In the genomic region with DNA sequence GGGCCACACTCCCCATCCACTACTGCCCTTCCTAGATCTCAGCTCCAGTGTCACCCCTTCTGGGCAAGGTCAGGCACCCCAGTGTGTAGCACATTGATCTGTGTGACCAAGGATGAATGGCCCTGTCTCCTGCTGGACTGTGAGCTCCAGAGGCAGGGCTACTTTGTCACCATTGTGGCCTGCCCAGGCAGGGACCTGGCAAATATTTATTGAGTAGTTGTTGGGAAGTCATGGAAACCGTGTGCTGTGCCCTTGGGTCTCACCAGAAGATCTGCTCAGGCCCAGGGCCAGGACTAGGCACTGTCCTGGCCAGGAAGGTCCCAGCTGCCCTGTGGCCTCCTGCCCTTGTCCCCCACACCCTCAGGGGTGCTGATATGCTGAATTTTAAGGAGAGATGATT, we compare ENCODE assay signal across 1 cellular context.
TF ChIP-seq lines count a peak whose summit lies in the region.

No MANE protein-coding gene starts in this region.

TF ChIP-seq in HepG2, 621 proteins besides CTCF, POLR2A, EP300 and RAD21 (continued from another document and continues in another):
- TF ChIP-seq, protein P1, sequence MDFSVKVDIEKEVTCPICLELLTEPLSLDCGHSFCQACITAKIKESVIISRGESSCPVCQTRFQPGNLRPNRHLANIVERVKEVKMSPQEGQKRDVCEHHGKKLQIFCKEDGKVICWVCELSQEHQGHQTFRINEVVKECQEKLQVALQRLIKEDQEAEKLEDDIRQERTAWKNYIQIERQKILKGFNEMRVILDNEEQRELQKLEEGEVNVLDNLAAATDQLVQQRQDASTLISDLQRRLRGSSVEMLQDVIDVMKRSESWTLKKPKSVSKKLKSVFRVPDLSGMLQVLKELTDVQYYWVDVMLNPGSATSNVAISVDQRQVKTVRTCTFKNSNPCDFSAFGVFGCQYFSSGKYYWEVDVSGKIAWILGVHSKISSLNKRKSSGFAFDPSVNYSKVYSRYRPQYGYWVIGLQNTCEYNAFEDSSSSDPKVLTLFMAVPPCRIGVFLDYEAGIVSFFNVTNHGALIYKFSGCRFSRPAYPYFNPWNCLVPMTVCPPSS (IDR thresholded peaks at IDR 0.05), result no peak
- TF ChIP-seq, protein P2, sequence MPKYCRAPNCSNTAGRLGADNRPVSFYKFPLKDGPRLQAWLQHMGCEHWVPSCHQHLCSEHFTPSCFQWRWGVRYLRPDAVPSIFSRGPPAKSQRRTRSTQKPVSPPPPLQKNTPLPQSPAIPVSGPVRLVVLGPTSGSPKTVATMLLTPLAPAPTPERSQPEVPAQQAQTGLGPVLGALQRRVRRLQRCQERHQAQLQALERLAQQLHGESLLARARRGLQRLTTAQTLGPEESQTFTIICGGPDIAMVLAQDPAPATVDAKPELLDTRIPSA (CRISPR knock-in tag; IDR thresholded peaks at IDR 0.05; ENCODE audit: borderline replicate concordance), result no peak
- no peak for TF ChIP-seq CEBPB (IDR thresholded peaks at IDR 0.05; ENCODE audit: borderline replicate concordance, low read depth, low read length)
- TF ChIP-seq CHCHD3 (CRISPR knock-in tag; IDR thresholded peaks at IDR 0.05), result no peak
- TF ChIP-seq, protein P3, sequence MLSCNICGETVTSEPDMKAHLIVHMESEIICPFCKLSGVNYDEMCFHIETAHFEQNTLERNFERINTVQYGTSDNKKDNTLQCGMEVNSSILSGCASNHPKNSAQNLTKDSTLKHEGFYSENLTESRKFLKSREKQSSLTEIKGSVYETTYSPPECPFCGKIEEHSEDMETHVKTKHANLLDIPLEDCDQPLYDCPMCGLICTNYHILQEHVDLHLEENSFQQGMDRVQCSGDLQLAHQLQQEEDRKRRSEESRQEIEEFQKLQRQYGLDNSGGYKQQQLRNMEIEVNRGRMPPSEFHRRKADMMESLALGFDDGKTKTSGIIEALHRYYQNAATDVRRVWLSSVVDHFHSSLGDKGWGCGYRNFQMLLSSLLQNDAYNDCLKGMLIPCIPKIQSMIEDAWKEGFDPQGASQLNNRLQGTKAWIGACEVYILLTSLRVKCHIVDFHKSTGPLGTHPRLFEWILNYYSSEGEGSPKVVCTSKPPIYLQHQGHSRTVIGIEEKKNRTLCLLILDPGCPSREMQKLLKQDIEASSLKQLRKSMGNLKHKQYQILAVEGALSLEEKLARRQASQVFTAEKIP (CRISPR knock-in tag; IDR thresholded peaks at IDR 0.05; ENCODE audit: borderline replicate concordance), result no peak
- TF ChIP-seq, protein P4, sequence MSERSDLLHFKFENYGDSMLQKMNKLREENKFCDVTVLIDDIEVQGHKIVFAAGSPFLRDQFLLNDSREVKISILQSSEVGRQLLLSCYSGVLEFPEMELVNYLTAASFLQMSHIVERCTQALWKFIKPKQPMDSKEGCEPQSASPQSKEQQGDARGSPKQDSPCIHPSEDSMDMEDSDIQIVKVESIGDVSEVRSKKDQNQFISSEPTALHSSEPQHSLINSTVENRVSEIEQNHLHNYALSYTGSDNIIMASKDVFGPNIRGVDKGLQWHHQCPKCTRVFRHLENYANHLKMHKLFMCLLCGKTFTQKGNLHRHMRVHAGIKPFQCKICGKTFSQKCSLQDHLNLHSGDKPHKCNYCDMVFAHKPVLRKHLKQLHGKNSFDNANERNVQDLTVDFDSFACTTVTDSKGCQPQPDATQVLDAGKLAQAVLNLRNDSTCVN (CRISPR knock-in tag; IDR thresholded peaks at IDR 0.05; ENCODE audit: borderline replicate concordance), result no peak
- no peak for TF ChIP-seq PCBP1 (IDR thresholded peaks at IDR 0.05; ENCODE audit: borderline replicate concordance, low read depth, low read length)
- TF ChIP-seq, protein P5, sequence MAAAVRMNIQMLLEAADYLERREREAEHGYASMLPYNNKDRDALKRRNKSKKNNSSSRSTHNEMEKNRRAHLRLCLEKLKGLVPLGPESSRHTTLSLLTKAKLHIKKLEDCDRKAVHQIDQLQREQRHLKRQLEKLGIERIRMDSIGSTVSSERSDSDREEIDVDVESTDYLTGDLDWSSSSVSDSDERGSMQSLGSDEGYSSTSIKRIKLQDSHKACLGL (CRISPR knock-in tag; IDR thresholded peaks at IDR 0.05), result no peak
- TF ChIP-seq, protein P6, sequence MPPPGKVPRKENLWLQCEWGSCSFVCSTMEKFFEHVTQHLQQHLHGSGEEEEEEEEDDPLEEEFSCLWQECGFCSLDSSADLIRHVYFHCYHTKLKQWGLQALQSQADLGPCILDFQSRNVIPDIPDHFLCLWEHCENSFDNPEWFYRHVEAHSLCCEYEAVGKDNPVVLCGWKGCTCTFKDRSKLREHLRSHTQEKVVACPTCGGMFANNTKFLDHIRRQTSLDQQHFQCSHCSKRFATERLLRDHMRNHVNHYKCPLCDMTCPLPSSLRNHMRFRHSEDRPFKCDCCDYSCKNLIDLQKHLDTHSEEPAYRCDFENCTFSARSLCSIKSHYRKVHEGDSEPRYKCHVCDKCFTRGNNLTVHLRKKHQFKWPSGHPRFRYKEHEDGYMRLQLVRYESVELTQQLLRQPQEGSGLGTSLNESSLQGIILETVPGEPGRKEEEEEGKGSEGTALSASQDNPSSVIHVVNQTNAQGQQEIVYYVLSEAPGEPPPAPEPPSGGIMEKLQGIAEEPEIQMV (CRISPR knock-in tag; IDR thresholded peaks at IDR 0.05; ENCODE audit: low read depth), result no peak
- TF ChIP-seq, protein P7, sequence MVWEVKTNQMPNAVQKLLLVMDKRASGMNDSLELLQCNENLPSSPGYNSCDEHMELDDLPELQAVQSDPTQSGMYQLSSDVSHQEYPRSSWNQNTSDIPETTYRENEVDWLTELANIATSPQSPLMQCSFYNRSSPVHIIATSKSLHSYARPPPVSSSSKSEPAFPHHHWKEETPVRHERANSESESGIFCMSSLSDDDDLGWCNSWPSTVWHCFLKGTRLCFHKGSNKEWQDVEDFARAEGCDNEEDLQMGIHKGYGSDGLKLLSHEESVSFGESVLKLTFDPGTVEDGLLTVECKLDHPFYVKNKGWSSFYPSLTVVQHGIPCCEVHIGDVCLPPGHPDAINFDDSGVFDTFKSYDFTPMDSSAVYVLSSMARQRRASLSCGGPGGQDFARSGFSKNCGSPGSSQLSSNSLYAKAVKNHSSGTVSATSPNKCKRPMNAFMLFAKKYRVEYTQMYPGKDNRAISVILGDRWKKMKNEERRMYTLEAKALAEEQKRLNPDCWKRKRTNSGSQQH (CRISPR knock-in tag; IDR thresholded peaks at IDR 0.05; ENCODE audit: low read depth), result peak; percentile 54; the same call in 1 of the 2 replicates
- TF ChIP-seq ZNF549 (CRISPR knock-in tag; IDR thresholded peaks at IDR 0.05), result no peak
- TF ChIP-seq, protein P8, sequence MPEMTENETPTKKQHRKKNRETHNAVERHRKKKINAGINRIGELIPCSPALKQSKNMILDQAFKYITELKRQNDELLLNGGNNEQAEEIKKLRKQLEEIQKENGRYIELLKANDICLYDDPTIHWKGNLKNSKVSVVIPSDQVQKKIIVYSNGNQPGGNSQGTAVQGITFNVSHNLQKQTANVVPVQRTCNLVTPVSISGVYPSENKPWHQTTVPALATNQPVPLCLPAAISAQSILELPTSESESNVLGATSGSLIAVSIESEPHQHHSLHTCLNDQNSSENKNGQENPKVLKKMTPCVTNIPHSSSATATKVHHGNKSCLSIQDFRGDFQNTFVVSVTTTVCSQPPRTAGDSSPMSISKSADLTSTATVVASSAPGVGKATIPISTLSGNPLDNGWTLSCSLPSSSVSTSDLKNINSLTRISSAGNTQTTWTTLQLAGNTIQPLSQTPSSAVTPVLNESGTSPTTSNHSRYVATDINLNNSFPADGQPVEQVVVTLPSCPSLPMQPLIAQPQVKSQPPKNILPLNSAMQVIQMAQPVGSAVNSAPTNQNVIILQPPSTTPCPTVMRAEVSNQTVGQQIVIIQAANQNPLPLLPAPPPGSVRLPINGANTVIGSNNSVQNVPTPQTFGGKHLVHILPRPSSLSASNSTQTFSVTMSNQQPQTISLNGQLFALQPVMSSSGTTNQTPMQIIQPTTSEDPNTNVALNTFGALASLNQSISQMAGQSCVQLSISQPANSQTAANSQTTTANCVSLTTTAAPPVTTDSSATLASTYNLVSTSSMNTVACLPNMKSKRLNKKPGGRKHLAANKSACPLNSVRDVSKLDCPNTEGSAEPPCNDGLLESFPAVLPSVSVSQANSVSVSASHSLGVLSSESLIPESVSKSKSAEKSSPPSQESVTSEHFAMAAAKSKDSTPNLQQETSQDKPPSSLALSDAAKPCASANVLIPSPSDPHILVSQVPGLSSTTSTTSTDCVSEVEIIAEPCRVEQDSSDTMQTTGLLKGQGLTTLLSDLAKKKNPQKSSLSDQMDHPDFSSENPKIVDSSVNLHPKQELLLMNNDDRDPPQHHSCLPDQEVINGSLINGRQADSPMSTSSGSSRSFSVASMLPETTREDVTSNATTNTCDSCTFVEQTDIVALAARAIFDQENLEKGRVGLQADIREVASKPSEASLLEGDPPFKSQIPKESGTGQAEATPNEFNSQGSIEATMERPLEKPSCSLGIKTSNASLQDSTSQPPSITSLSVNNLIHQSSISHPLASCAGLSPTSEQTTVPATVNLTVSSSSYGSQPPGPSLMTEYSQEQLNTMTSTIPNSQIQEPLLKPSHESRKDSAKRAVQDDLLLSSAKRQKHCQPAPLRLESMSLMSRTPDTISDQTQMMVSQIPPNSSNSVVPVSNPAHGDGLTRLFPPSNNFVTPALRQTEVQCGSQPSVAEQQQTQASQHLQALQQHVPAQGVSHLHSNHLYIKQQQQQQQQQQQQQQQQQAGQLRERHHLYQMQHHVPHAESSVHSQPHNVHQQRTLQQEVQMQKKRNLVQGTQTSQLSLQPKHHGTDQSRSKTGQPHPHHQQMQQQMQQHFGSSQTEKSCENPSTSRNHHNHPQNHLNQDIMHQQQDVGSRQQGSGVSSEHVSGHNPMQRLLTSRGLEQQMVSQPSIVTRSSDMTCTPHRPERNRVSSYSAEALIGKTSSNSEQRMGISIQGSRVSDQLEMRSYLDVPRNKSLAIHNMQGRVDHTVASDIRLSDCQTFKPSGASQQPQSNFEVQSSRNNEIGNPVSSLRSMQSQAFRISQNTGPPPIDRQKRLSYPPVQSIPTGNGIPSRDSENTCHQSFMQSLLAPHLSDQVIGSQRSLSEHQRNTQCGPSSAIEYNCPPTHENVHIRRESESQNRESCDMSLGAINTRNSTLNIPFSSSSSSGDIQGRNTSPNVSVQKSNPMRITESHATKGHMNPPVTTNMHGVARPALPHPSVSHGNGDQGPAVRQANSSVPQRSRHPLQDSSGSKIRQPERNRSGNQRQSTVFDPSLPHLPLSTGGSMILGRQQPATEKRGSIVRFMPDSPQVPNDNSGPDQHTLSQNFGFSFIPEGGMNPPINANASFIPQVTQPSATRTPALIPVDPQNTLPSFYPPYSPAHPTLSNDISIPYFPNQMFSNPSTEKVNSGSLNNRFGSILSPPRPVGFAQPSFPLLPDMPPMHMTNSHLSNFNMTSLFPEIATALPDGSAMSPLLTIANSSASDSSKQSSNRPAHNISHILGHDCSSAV (CRISPR knock-in tag; IDR thresholded peaks at IDR 0.05; ENCODE audit: borderline replicate concordance), result no peak
- TF ChIP-seq MTA3 (CRISPR knock-in tag; IDR thresholded peaks at IDR 0.05), result no peak
- peak; percentile 83; the same call in 1 of the 2 replicates for TF ChIP-seq ZFX (CRISPR knock-in tag; IDR thresholded peaks at IDR 0.05; ENCODE audit: low read depth)
- TF ChIP-seq ZNF264 (CRISPR knock-in tag; IDR thresholded peaks at IDR 0.05), result no peak
- no peak for TF ChIP-seq KLF15 (CRISPR knock-in tag; IDR thresholded peaks at IDR 0.05; ENCODE audit: borderline replicate concordance)
- no peak for TF ChIP-seq ZNF670 (CRISPR knock-in tag; IDR thresholded peaks at IDR 0.05; ENCODE audit: borderline replicate concordance)
- no peak for TF ChIP-seq NFE2L2 (IDR thresholded peaks at IDR 0.05; ENCODE audit: low read length)
- no peak for TF ChIP-seq ZNF660 (CRISPR knock-in tag; IDR thresholded peaks at IDR 0.05; ENCODE audit: borderline replicate concordance, low read depth)
- TF ChIP-seq ZBTB3 (CRISPR knock-in tag; IDR thresholded peaks at IDR 0.05; ENCODE audit: borderline replicate concordance, low read depth), result no peak
- TF ChIP-seq MAFF (IDR thresholded peaks at IDR 0.05; ENCODE audit: low read depth, low read length), result no peak
- TF ChIP-seq ZNF563 (CRISPR knock-in tag; IDR thresholded peaks at IDR 0.05), result no peak
- TF ChIP-seq, protein P9, sequence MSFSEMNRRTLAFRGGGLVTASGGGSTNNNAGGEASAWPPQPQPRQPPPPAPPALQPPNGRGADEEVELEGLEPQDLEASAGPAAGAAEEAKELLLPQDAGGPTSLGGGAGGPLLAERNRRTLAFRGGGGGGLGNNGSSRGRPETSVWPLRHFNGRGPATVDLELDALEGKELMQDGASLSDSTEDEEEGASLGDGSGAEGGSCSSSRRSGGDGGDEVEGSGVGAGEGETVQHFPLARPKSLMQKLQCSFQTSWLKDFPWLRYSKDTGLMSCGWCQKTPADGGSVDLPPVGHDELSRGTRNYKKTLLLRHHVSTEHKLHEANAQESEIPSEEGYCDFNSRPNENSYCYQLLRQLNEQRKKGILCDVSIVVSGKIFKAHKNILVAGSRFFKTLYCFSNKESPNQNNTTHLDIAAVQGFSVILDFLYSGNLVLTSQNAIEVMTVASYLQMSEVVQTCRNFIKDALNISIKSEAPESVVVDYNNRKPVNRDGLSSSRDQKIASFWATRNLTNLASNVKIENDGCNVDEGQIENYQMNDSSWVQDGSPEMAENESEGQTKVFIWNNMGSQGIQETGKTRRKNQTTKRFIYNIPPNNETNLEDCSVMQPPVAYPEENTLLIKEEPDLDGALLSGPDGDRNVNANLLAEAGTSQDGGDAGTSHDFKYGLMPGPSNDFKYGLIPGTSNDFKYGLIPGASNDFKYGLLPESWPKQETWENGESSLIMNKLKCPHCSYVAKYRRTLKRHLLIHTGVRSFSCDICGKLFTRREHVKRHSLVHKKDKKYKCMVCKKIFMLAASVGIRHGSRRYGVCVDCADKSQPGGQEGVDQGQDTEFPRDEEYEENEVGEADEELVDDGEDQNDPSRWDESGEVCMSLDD (CRISPR knock-in tag; IDR thresholded peaks at IDR 0.05; ENCODE audit: borderline replicate concordance), result peak; percentile 99
- TF ChIP-seq, protein P10, sequence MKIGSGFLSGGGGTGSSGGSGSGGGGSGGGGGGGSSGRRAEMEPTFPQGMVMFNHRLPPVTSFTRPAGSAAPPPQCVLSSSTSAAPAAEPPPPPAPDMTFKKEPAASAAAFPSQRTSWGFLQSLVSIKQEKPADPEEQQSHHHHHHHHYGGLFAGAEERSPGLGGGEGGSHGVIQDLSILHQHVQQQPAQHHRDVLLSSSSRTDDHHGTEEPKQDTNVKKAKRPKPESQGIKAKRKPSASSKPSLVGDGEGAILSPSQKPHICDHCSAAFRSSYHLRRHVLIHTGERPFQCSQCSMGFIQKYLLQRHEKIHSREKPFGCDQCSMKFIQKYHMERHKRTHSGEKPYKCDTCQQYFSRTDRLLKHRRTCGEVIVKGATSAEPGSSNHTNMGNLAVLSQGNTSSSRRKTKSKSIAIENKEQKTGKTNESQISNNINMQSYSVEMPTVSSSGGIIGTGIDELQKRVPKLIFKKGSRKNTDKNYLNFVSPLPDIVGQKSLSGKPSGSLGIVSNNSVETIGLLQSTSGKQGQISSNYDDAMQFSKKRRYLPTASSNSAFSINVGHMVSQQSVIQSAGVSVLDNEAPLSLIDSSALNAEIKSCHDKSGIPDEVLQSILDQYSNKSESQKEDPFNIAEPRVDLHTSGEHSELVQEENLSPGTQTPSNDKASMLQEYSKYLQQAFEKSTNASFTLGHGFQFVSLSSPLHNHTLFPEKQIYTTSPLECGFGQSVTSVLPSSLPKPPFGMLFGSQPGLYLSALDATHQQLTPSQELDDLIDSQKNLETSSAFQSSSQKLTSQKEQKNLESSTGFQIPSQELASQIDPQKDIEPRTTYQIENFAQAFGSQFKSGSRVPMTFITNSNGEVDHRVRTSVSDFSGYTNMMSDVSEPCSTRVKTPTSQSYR (CRISPR knock-in tag; IDR thresholded peaks at IDR 0.05; ENCODE audit: borderline replicate concordance), result peak; percentile 47
